18 cellular contexts compared by ENCODE assay signal in genomic region chr7:32147909-32148308, GRCh38.
A peak's percentile ranks its signal among the peaks of the same experiment; 100 is the strongest.
DNase-seq lines count a peak whose midpoint lies in the region; TF ChIP-seq lines count a peak whose summit lies in the region.
"Had no signal": no experiment of that assay in that cellular context is flagged by ENCODE, and none has a peak within 500 bp of the region (broad histone marks: within the 10 kb centered on the region; RNA-seq: fewer than 3 reads in every experiment).

No MANE protein-coding gene starts in this region.

- no peaks in the 10 kb centered on the region for H3K36me3 ChIP-seq in GM23248 (ENCODE audit: low read depth)
- H3K36me3 ChIP-seq: BLaER1 treated with 17β-estradiol and CSF1 and Interleukin-3, amounts not matched to agents 10 nM and 100 nM had no signal

- no peaks in the 10 kb centered on the region for H3K79me2 ChIP-seq in GM23248 (ENCODE audit: insufficient read depth)

- H3K9ac ChIP-seq in GM23248, result no peak overlapping the region
- H3K9ac ChIP-seq: BLaER1 treated with 17β-estradiol and CSF1 and Interleukin-3, amounts not matched to agents 10 nM and 100 nM had no signal

- in situ Hi-C loops in GM23248 (cut with MboI), result no loop called here

- H3K4me3 Mint-ChIP-seq in chondrocyte (ENCODE audit: unreplicated experiment) (no peak overlapping the region), osteocyte (ENCODE audit: unreplicated experiment) (no peak overlapping the region)
- H3K4me3 Mint-ChIP-seq: CD8-positive, alpha-beta T cell; T-cell had no signal

- H3K27me3 Mint-ChIP-seq in chondrocyte (ENCODE audit: low read depth) (no peaks in the 10 kb centered on the region), osteocyte (ENCODE audit: unreplicated experiment) (no peaks in the 10 kb centered on the region)
- H3K27me3 Mint-ChIP-seq: T-cell had no signal

- H3K9me3 Mint-ChIP-seq in chondrocyte (ENCODE audit: low read depth), result peaks cover 7% of the 10 kb centered on the region
- peaks cover 10% of the 10 kb centered on the region for H3K9me3 Mint-ChIP-seq in osteocyte (ENCODE audit: unreplicated experiment)
- H3K9me3 Mint-ChIP-seq: CD8-positive, alpha-beta T cell had no signal

- DNase-seq in AG09309 (ENCODE audit: low read depth) (peak; percentile 18), GM23248 (peak; percentile 33), chondrocyte (ENCODE audit: low spot score) (no peak), osteocyte (ENCODE audit: extremely low spot score, unreplicated experiment) (no peak), iPS-NIHi11 (ENCODE audit: low spot score) (no peak), HuH-7 (ENCODE audit: low spot score) (no peak), HK-2 (ENCODE audit: unreplicated experiment) (no peak)
- DNase-seq: CD8-positive, alpha-beta T cell; DMS53; KG1; NCI-H1092 treated with DMSO at 0.1 percent for 48 hours; NCI-H146; NCI-H2029 treated with DMSO at 0.1 percent for 48 hours; NCI-H345; SIG-M5; T-cell had no signal

- peaks cover 4% of the 10 kb centered on the region for H3K36me3 Mint-ChIP-seq in chondrocyte (ENCODE audit: low read depth)
- H3K36me3 Mint-ChIP-seq in osteocyte (ENCODE audit: unreplicated experiment), result no peaks in the 10 kb centered on the region
- H3K36me3 Mint-ChIP-seq: CD8-positive, alpha-beta T cell; T-cell had no signal

- H3K27ac Mint-ChIP-seq in chondrocyte (ENCODE audit: unreplicated experiment) (peak overlapping the region; percentile 5), osteocyte (ENCODE audit: unreplicated experiment) (peak overlapping the region; percentile 27)
- H3K27ac Mint-ChIP-seq: CD8-positive, alpha-beta T cell; T-cell had no signal

- no peaks in the 10 kb centered on the region for H3K27me3 ChIP-seq in GM23248 (replicated peaks; ENCODE audit: insufficient read depth)
- H3K27me3 ChIP-seq: BLaER1 treated with 17β-estradiol and CSF1 and Interleukin-3, amounts not matched to agents 10 nM and 100 nM had no signal

- no peaks in the 10 kb centered on the region for H3K9me3 ChIP-seq in GM23248 (ENCODE audit: low read depth)
- H3K9me3 ChIP-seq: A549 had no signal

- H3K4me1 Mint-ChIP-seq in chondrocyte (ENCODE audit: low read depth) (peaks cover 22% of the 10 kb centered on the region), osteocyte (ENCODE audit: unreplicated experiment) (peaks cover 28% of the 10 kb centered on the region)
- H3K4me1 Mint-ChIP-seq: T-cell had no signal

- no peak overlapping the region for H3K4me2 ChIP-seq in GM23248 (ENCODE audit: unreplicated experiment)
- H3K4me2 ChIP-seq: A549; BLaER1 treated with 17β-estradiol and CSF1 and Interleukin-3, amounts not matched to agents 10 nM and 100 nM had no signal

- H3K4me1 ChIP-seq in GM23248 (ENCODE audit: insufficient read depth), result no peaks in the 10 kb centered on the region
- H3K4me1 ChIP-seq: BLaER1 treated with 17β-estradiol and CSF1 and Interleukin-3, amounts not matched to agents 10 nM and 100 nM had no signal

- H4K20me1 ChIP-seq in GM23248 (ENCODE audit: insufficient read depth), result no peaks in the 10 kb centered on the region
- H4K20me1 ChIP-seq: BLaER1 treated with 17β-estradiol and CSF1 and Interleukin-3, amounts not matched to agents 10 nM and 100 nM had no signal

- no peaks in the 10 kb centered on the region for H3K9me2 ChIP-seq in GM23248 (ENCODE audit: insufficient read depth)

- no peaks in the 10 kb centered on the region for H3F3A ChIP-seq in GM23248 (ENCODE audit: insufficient read depth)

- H3K27ac ChIP-seq in GM23248, result no peak overlapping the region
- H3K27ac ChIP-seq: A549; BLaER1 treated with 17β-estradiol and CSF1 and Interleukin-3, amounts not matched to agents 10 nM and 100 nM had no signal

- TF ChIP-seq CTCF in AG09309 (IDR thresholded peaks at IDR 0.05; ENCODE audit: control insufficient read depth, insufficient read depth, low read depth, low read length, missing control alignments), result no peak
- no peak for TF ChIP-seq CTCF in chondrocyte (IDR thresholded peaks at IDR 0.05)
- TF ChIP-seq CTCF in osteocyte (IDR thresholded peaks at IDR 0.05), result no peak

- H2AFZ ChIP-seq in GM23248, result no peak overlapping the region

- no peak overlapping the region for H3K4me3 ChIP-seq in AG09309 (ENCODE audit: control insufficient read depth, low read depth, low read length)
- no peak overlapping the region for H3K4me3 ChIP-seq in GM23248
- H3K4me3 ChIP-seq: A549; BLaER1 treated with 17β-estradiol and CSF1 and Interleukin-3, amounts not matched to agents 10 nM and 100 nM had no signal

Comparison
In these comparisons a context has a peak if more than half of its experiments do, and no peak if none do; other contexts are left out.
1. DNase-seq: peak in AG09309 (single experiment) and GM23248 (single experiment); none in chondrocyte (single experiment), osteocyte (single experiment), iPS-NIHi11 (single experiment), HuH-7 (single experiment) and HK-2 (single experiment).